ENCODE assay signal across 31 cellular contexts in genomic region chr5:156623381-156624040, GRCh38.
"Had no signal": no experiment of that assay in that cellular context is flagged by ENCODE, and none has a peak within 500 bp of the region (broad histone marks: within the 10 kb centered on the region; RNA-seq: fewer than 3 reads in every experiment).

No MANE protein-coding gene starts in this region.

- ATAC-seq: activated naive CD4-positive, alpha-beta T cell treated with anti-CD3 and anti-CD28 coated beads, Interleukin-2, amount 50 U/mL, for 72 hours; activated T-cell treated with anti-CD3 and anti-CD28 coated beads, Interleukin-2, amount 50 U/mL, for 4 hours; body of pancreas; K562; PC-3 had no signal

- DNase-seq: activated B cell treated with CpG ODN at 0.5 μM for 24 hours; activated CD4-positive, alpha-beta memory T cell treated with anti-CD3 and anti-CD28 coated beads for 36 hours; activated CD4-positive, alpha-beta T cell treated with anti-CD3 and anti-CD28 coated beads for 4 hours; activated CD4-positive, alpha-beta T cell treated with anti-CD3 and anti-CD28 coated beads, Interleukin-2, amount 50 U/mL, for 1 hour; activated CD4-positive, CD25-positive, alpha-beta regulatory T cell treated with anti-CD3 and anti-CD28 coated beads, Interleukin-2, amount 50 U/mL, for 72 hours; activated CD8-positive, alpha-beta memory T cell treated with anti-CD3 and anti-CD28 coated beads, Interleukin-2, amount 50 U/mL, for 4 hours; activated gamma-delta T cell treated with Interleukin-2 at 50 U/mL for 16 hours; activated naive CD4-positive, alpha-beta T cell treated with anti-CD3 and anti-CD28 coated beads for 36 hours; activated T-cell treated with anti-CD3 and anti-CD28 coated beads for 4 hours; activated T-cell treated with anti-CD3 and anti-CD28 coated beads, Interleukin-2, amount 50 U/mL, for 4 hours; adrenal gland; body of pancreas; NCI-H1048; NCI-H1105 treated with DMSO at 0.1 percent for 48 hours; NCI-H1436; NCI-H1694; NCI-H1930; NCI-H2081 treated with DMSO at 0.1 percent for 48 hours; NCI-H345; NCI-H524 treated with DMSO at 0.1 percent for 48 hours; NCI-H748 treated with DMSO at 0.1 percent for 48 hours; NK-92 treated with Interleukin-12 subunit alpha and Interleukin-12 subunit beta, amount 100 ng/mL, for 24 hours; PC-3; Peyer's patch; RPMI8226; SW 1271; T-helper 1 cell; T-helper 2 cell; T-helper 9 cell had no signal
